ENCODE assay signal across 1 cellular context in the genomic region with DNA sequence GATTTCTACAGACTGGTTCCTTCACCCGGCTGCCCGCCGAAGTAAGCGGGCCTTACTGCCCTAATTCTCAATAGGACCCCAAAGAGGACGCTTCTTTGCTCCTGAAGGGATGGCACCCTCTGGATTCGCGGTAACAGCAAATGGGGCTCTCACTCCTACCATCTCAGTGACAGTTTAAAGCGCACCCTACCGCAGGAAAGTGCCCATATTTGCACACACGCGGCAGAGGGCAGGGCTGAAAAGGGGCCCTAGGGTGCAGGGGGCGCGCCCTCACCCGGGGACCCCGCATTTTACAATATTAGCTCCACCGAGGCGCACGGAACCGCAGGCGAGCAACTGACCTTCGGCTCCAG.
TF ChIP-seq lines count a peak whose summit lies in the region.

No MANE protein-coding gene starts in this region.

TF ChIP-seq in GM23338, 12 proteins besides CTCF, POLR2A, EP300 and RAD21 (continued from another document):
- TF ChIP-seq, protein P1, sequence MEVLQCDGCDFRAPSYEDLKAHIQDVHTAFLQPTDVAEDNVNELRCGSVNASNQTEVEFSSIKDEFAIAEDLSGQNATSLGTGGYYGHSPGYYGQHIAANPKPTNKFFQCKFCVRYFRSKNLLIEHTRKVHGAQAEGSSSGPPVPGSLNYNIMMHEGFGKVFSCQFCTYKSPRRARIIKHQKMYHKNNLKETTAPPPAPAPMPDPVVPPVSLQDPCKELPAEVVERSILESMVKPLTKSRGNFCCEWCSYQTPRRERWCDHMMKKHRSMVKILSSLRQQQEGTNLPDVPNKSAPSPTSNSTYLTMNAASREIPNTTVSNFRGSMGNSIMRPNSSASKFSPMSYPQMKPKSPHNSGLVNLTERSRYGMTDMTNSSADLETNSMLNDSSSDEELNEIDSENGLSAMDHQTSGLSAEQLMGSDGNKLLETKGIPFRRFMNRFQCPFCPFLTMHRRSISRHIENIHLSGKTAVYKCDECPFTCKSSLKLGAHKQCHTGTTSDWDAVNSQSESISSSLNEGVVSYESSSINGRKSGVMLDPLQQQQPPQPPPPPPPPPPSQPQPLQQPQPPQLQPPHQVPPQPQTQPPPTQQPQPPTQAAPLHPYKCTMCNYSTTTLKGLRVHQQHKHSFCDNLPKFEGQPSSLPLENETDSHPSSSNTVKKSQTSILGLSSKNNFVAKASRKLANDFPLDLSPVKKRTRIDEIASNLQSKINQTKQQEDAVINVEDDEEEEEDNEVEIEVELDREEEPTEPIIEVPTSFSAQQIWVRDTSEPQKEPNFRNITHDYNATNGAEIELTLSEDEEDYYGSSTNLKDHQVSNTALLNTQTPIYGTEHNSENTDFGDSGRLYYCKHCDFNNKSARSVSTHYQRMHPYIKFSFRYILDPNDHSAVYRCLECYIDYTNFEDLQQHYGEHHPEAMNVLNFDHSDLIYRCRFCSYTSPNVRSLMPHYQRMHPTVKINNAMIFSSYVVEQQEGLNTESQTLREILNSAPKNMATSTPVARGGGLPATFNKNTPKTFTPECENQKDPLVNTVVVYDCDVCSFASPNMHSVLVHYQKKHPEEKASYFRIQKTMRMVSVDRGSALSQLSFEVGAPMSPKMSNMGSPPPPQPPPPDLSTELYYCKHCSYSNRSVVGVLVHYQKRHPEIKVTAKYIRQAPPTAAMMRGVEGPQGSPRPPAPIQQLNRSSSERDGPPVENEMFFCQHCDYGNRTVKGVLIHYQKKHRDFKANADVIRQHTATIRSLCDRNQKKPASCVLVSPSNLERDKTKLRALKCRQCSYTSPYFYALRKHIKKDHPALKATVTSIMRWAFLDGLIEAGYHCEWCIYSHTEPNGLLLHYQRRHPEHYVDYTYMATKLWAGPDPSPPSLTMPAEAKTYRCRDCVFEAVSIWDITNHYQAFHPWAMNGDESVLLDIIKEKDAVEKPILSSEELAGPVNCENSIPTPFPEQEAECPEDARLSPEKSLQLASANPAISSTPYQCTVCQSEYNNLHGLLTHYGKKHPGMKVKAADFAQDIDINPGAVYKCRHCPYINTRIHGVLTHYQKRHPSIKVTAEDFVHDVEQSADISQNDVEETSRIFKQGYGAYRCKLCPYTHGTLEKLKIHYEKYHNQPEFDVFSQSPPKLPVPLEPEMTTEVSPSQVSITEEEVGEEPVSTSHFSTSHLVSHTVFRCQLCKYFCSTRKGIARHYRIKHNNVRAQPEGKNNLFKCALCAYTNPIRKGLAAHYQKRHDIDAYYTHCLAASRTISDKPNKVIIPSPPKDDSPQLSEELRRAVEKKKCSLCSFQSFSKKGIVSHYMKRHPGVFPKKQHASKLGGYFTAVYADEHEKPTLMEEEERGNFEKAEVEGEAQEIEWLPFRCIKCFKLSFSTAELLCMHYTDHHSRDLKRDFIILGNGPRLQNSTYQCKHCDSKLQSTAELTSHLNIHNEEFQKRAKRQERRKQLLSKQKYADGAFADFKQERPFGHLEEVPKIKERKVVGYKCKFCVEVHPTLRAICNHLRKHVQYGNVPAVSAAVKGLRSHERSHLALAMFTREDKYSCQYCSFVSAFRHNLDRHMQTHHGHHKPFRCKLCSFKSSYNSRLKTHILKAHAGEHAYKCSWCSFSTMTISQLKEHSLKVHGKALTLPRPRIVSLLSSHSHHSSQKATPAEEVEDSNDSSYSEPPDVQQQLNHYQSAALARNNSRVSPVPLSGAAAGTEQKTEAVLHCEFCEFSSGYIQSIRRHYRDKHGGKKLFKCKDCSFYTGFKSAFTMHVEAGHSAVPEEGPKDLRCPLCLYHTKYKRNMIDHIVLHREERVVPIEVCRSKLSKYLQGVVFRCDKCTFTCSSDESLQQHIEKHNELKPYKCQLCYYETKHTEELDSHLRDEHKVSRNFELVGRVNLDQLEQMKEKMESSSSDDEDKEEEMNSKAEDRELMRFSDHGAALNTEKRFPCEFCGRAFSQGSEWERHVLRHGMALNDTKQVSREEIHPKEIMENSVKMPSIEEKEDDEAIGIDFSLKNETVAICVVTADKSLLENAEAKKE (CRISPR knock-in tag; IDR thresholded peaks at IDR 0.05): no peak
